Comparison of ENCODE assay signal across 10 cellular contexts in the genomic region with DNA sequence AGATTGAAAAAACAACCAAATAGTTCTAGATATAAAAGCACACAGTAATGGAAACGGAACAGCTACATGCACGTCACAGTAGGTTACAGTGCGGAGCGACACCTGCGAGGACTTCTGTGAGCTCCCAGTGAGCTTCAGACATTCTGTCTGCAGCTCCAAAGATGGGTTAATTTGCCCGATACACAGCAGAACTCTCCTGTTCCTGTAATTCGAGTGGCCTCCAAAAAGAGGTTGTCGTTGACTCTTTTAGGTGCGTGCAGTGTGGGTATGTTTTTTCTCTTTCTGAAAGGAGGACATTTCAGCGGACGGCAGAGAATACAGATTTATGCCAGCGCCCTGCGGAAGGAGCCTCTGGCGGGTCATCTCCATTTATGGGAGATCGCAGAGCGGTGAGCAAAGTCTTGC. TPM values are rescaled to one million over a fixed set of nuclear protein-coding genes. Genes with fewer than 3 reads are reported as not detected.
DNase-seq lines count a peak whose midpoint lies in the region; ATAC-seq and TF ChIP-seq lines count a peak whose summit lies in the region.
"Had no signal": no experiment of that assay in that cellular context is flagged by ENCODE, and none has a peak within 500 bp of the region (broad histone marks: within the 10 kb centered on the region; RNA-seq: fewer than 3 reads in every experiment).

No MANE protein-coding gene starts in this region.

- H3K4me1 Mint-ChIP-seq in MCF 10A (ENCODE audit: insufficient read depth, unreplicated experiment): peaks cover 5% of the 10 kb centered on the region
- H3K4me1 Mint-ChIP-seq in T-helper 1 cell treated with Interleukin-12 subunit alpha and Interleukin-12 subunit beta and Interleukin-4 antibody, amounts not matched to agents 30 μg/mL and 1 μg/mL, for 36 hours (ENCODE audit: low read depth): peaks cover 24% of the 10 kb centered on the region
- H3K4me1 Mint-ChIP-seq in stimulated activated naive B cell treated with anti-CD40 and anti-IgM and Interleukin-4, amounts not matched to agents 10 μg/mL and 1 μg/mL and 100 μg/mL, for 72 hours: peaks cover 18 to 26% of the 10 kb centered on the region in 2 donors

- no peaks in the 10 kb centered on the region for H3K27me3 Mint-ChIP-seq in MCF 10A (ENCODE audit: insufficient read depth, unreplicated experiment)
- H3K27me3 Mint-ChIP-seq in T-helper 1 cell treated with Interleukin-12 subunit alpha and Interleukin-12 subunit beta and Interleukin-4 antibody, amounts not matched to agents 30 μg/mL and 1 μg/mL, for 36 hours (ENCODE audit: low read depth): peaks cover 60% of the 10 kb centered on the region
- H3K27me3 Mint-ChIP-seq in stimulated activated naive B cell treated with anti-CD40 and anti-IgM and Interleukin-4, amounts not matched to agents 10 μg/mL and 1 μg/mL and 100 μg/mL, for 72 hours: peaks cover 73 to 94% of the 10 kb centered on the region in 2 donors

- TF ChIP-seq CTCF in mammary epithelial cell (conservative IDR thresholded peaks at IDR 0.05 in 1 of 2, IDR thresholded peaks at IDR 0.05 in 1 of 2; ENCODE audit: extremely low read depth in 1 of 2, insufficient read depth in 1 of 2, low read depth in 1 of 2, low read length in 2 of 2) (no peak), MCF 10A (IDR thresholded peaks at IDR 0.05; ENCODE audit: unreplicated experiment) (no peak), fibroblast of the aortic adventitia (IDR thresholded peaks at IDR 0.05; ENCODE audit: insufficient read depth, low read length) (no peak)

- DNase-seq in mammary epithelial cell: no peak
- DNase-seq in MCF 10A (ENCODE audit: unreplicated experiment): no peak
- DNase-seq in fibroblast of the aortic adventitia (ENCODE audit: low read depth): peak; percentile 20
- DNase-seq in stimulated activated naive B cell treated with anti-CD40 and anti-IgM and Interleukin-4, amounts not matched to agents 10 μg/mL and 1 μg/mL and 100 μg/mL, for 72 hours: no peak
- DNase-seq in CD1c-positive myeloid dendritic cell (ENCODE audit: extremely low spot score): no peak
- DNase-seq in NCI-H1694 (lab: John Stamatoyannopoulos, UW): no peak
- DNase-seq: lower lobe of right lung had no signal

- peaks cover 7% of the 10 kb centered on the region for H3K36me3 Mint-ChIP-seq in MCF 10A (ENCODE audit: insufficient read depth, unreplicated experiment)
- peaks cover 7% of the 10 kb centered on the region for H3K36me3 Mint-ChIP-seq in T-helper 1 cell treated with Interleukin-12 subunit alpha and Interleukin-12 subunit beta and Interleukin-4 antibody, amounts not matched to agents 30 μg/mL and 1 μg/mL, for 36 hours (ENCODE audit: low read depth)
- H3K36me3 Mint-ChIP-seq in stimulated activated naive B cell treated with anti-CD40 and anti-IgM and Interleukin-4, amounts not matched to agents 10 μg/mL and 1 μg/mL and 100 μg/mL, for 72 hours: peaks cover 0 to 10% of the 10 kb centered on the region in 2 donors

- intact Hi-C loops in mammary epithelial cell (cut with micrococcal nuclease) (no loop called here), MCF 10A (cut with micrococcal nuclease) (no loop called here)

- no peaks in the 10 kb centered on the region for H3K27me3 ChIP-seq in mammary epithelial cell (ENCODE audit: insufficient read depth, low read length)

- in situ Hi-C loops in mammary epithelial cell (cut with MboI; ENCODE audit: low sequenced_read_pairs in 2 of 2): no loop called here

- no peak for ATAC-seq in stimulated activated naive B cell treated with anti-CD40 and anti-IgM and Interleukin-4, amounts not matched to agents 10 μg/mL and 1 μg/mL and 100 μg/mL, for 72 hours (replicated peaks)
- ATAC-seq in HG03521 (IDR thresholded peaks at IDR 0.05; ENCODE audit: unreplicated experiment): no peak
- ATAC-seq: lower lobe of right lung had no signal

- H3K4me1 ChIP-seq in mammary epithelial cell (ENCODE audit: insufficient read depth, low read length): peaks cover 8% of the 10 kb centered on the region

- H3K9ac ChIP-seq in mammary epithelial cell (ENCODE audit: insufficient read depth, low read length): no peak overlapping the region

- no peak overlapping the region for H3K4me3 Mint-ChIP-seq in MCF 10A (ENCODE audit: unreplicated experiment)
- peak overlapping the region; percentile 68 for H3K4me3 Mint-ChIP-seq in T-helper 1 cell treated with Interleukin-12 subunit alpha and Interleukin-12 subunit beta and Interleukin-4 antibody, amounts not matched to agents 30 μg/mL and 1 μg/mL, for 36 hours
- peak overlapping the region in 1 of 2 donors; percentile 44 for H3K4me3 Mint-ChIP-seq in stimulated activated naive B cell treated with anti-CD40 and anti-IgM and Interleukin-4, amounts not matched to agents 10 μg/mL and 1 μg/mL and 100 μg/mL, for 72 hours

- POLR2A ChIA-PET in MCF 10A (lab: Yijun Ruan, JAX): interaction anchor here (0.7 kb wide), 1 partner anchor 93 kb away, joined by 3 read pairs; a partner anchor contains a TSS

- dilution Hi-C loops in mammary epithelial cell (cut with HindIII; ENCODE audit: low sequenced_read_pairs): no loop called here

- H3K4me3 ChIP-seq in mammary epithelial cell (replicated peaks in 1 of 3; ENCODE audit: insufficient read depth in 1 of 3, low read depth in 2 of 3, low read length in 3 of 3) (peak overlapping the region; percentile 9 to 35 (median 28)), fibroblast of the aortic adventitia (ENCODE audit: low read depth, low read length) (peak overlapping the region; percentile 31)
- H3K4me3 ChIP-seq: lower lobe of right lung had no signal

- no peaks in the 10 kb centered on the region for H3K9me3 ChIP-seq in mammary epithelial cell (replicated peaks; ENCODE audit: insufficient read depth, low read length)
- H3K9me3 ChIP-seq: lower lobe of right lung had no signal

- H3K9me3 Mint-ChIP-seq in MCF 10A (ENCODE audit: unreplicated experiment): no peaks in the 10 kb centered on the region
- peaks cover 27% of the 10 kb centered on the region for H3K9me3 Mint-ChIP-seq in T-helper 1 cell treated with Interleukin-12 subunit alpha and Interleukin-12 subunit beta and Interleukin-4 antibody, amounts not matched to agents 30 μg/mL and 1 μg/mL, for 36 hours
- H3K9me3 Mint-ChIP-seq in stimulated activated naive B cell treated with anti-CD40 and anti-IgM and Interleukin-4, amounts not matched to agents 10 μg/mL and 1 μg/mL and 100 μg/mL, for 72 hours: peaks cover 0 to 4% of the 10 kb centered on the region in 2 donors

- 21% methylated on average over 16 of the region's 16 CpGs for WGBS in mammary epithelial cell (ENCODE audit: low coverage, missing lambda C conversion rate)

- BruUV-seq in mammary epithelial cell (replicated peaks; lab: Mats Ljungman, UMichigan): no TSS peak
- BruUV-seq in MCF 10A (replicated peaks; lab: Mats Ljungman, UMichigan): no TSS peak

- no peaks in the 10 kb centered on the region for H3K79me2 ChIP-seq in mammary epithelial cell (ENCODE audit: insufficient read depth, low read length)

- peak overlapping the region; percentile 61 for H2AFZ ChIP-seq in mammary epithelial cell (ENCODE audit: low read depth, low read length)

- H3K27ac Mint-ChIP-seq in MCF 10A (ENCODE audit: low read depth, unreplicated experiment): no peak overlapping the region
- H3K27ac Mint-ChIP-seq in T-helper 1 cell treated with Interleukin-12 subunit alpha and Interleukin-12 subunit beta and Interleukin-4 antibody, amounts not matched to agents 30 μg/mL and 1 μg/mL, for 36 hours: peak overlapping the region; percentile 70
- peak overlapping the region; percentile 59 for H3K27ac Mint-ChIP-seq in stimulated activated naive B cell treated with anti-CD40 and anti-IgM and Interleukin-4, amounts not matched to agents 10 μg/mL and 1 μg/mL and 100 μg/mL, for 72 hours

- H4K20me1 ChIP-seq in mammary epithelial cell (ENCODE audit: insufficient read depth, low read length): no peaks in the 10 kb centered on the region

- H3K36me3 ChIP-seq in mammary epithelial cell (ENCODE audit: insufficient read depth, low read length): no peaks in the 10 kb centered on the region
- H3K36me3 ChIP-seq: lower lobe of right lung had no signal

- H3K27ac ChIP-seq in mammary epithelial cell (ENCODE audit: insufficient read depth, low read depth, low read length): no peak overlapping the region
- H3K27ac ChIP-seq: lower lobe of right lung had no signal

- CTCF ChIA-PET in mammary epithelial cell (lab: Charles Lee; ENCODE audit: low non-redundant PET) (no interaction called here), MCF 10A (lab: Yijun Ruan, JAX) (no interaction called here)

- H3K4me2 ChIP-seq in mammary epithelial cell (ENCODE audit: insufficient read depth, low read depth, low read length): peak overlapping the region; percentile 73

RNA-seq across cellular contexts. Expression of a gene that starts 2.9 kb away (rescaled TPM):
- total RNA-seq in mammary epithelial cell: not detected
- 0.54 TPM for polyA plus RNA-seq in mammary epithelial cell
- polyA minus RNA-seq in mammary epithelial cell: not detected
- not detected in 2 replicates for total RNA-seq in MCF 10A (2022)
- total RNA-seq in fibroblast of the aortic adventitia (ENCODE audit: low replicate concordance): not detected in 2 replicates
- total RNA-seq: HT1080, lower lobe of right lung had no signal

RNA-seq across cellular contexts. Expression of a gene that starts 44.0 kb away (rescaled TPM):
- total RNA-seq in mammary epithelial cell (10 to 100 TPM in 1 of 2 donors, 1 to 10 TPM in 1; 10.0 to 10.5 TPM), MCF 10A (2022) (6.6 and 8.8 TPM in 2 replicates), fibroblast of the aortic adventitia (ENCODE audit: low replicate concordance) (6.6 and 9.7 TPM in 2 replicates)
- polyA plus RNA-seq in mammary epithelial cell: 4.2 TPM
- 15.2 TPM for polyA minus RNA-seq in mammary epithelial cell

RNA-seq across cellular contexts. Expression of a gene that starts 56.1 kb away (rescaled TPM):
- total RNA-seq in mammary epithelial cell (10 to 100 TPM in 1 of 2 donors, 1 to 10 TPM in 1; 7.7 to 10.8 TPM), MCF 10A (2022) (19.7 and 20.7 TPM in 2 replicates), fibroblast of the aortic adventitia (ENCODE audit: low replicate concordance) (6.9 and 7.0 TPM in 2 replicates)
- 0.78 TPM for polyA plus RNA-seq in mammary epithelial cell
- 6.5 TPM for polyA minus RNA-seq in mammary epithelial cell
